In genomic region chr15:59372352-59373211, GRCh38 we compare ENCODE assay signal across 1 cellular context.
TF ChIP-seq lines count a peak whose summit lies in the region.

Gene MYO1E, minus strand, starts transcription at chr15:59372871. Its CDS starts 371 bp downstream, at chr15:59372500.

TF ChIP-seq in HepG2, 621 proteins besides CTCF, POLR2A, EP300 and RAD21 (continued from another document and continues in another):
- TF ChIP-seq CAMTA2 (CRISPR knock-in tag; IDR thresholded peaks at IDR 0.05; ENCODE audit: borderline replicate concordance) (no peak), ZNF292 (CRISPR knock-in tag; IDR thresholded peaks at IDR 0.05; ENCODE audit: borderline replicate concordance, low read depth) (peak; percentile 70; the same call in 1 of the 2 replicates), ZBTB49 (CRISPR knock-in tag; IDR thresholded peaks at IDR 0.05; ENCODE audit: borderline replicate concordance) (no peak), SUZ12 (IDR thresholded peaks at IDR 0.05; ENCODE audit: low read depth, low read length) (no peak), ZNF709 (CRISPR knock-in tag; IDR thresholded peaks at IDR 0.05) (peak; percentile 92), ZNF746 (CRISPR knock-in tag; IDR thresholded peaks at IDR 0.05) (no peak), AKNA (CRISPR knock-in tag; IDR thresholded peaks at IDR 0.05; ENCODE audit: borderline replicate concordance) (no peak), ZNF33B (CRISPR knock-in tag; IDR thresholded peaks at IDR 0.05) (no peak; the same call in 1 of the 2 replicates), MTA3 (CRISPR knock-in tag; IDR thresholded peaks at IDR 0.05) (no peak), ZNF18 (CRISPR knock-in tag; IDR thresholded peaks at IDR 0.05; ENCODE audit: insufficient replicate concordance) (peak; percentile 27), ZMAT3 (CRISPR knock-in tag; conservative IDR thresholded peaks at IDR 0.05) (peak; percentile 80), ZNF691 (CRISPR knock-in tag; IDR thresholded peaks at IDR 0.05; ENCODE audit: borderline replicate concordance, low read depth) (peak; percentile 63; the same call in 1 of the 2 replicates), ZNF784 (CRISPR knock-in tag; IDR thresholded peaks at IDR 0.05; ENCODE audit: borderline replicate concordance) (no peak; the same call in 1 of the 2 replicates), SKIL (CRISPR knock-in tag; IDR thresholded peaks at IDR 0.05; ENCODE audit: borderline replicate concordance) (peak; percentile 57; the same call in 1 of the 2 replicates), ZBTB39 (CRISPR knock-in tag; IDR thresholded peaks at IDR 0.05) (no peak), PHF21A (CRISPR knock-in tag; IDR thresholded peaks at IDR 0.05) (peak; percentile 95), ZNF136 (CRISPR knock-in tag; IDR thresholded peaks at IDR 0.05; ENCODE audit: low read depth) (0 out of 2 replicates have a peak, but pooled peaks have one; percentile 44), RBM39 (IDR thresholded peaks at IDR 0.05; ENCODE audit: low read depth, low read length, poor library complexity, severe bottlenecking) (peak; percentile 70), ZNF547 (CRISPR knock-in tag; IDR thresholded peaks at IDR 0.05) (no peak; the same call in 1 of the 2 replicates), ZNF724P (CRISPR knock-in tag; IDR thresholded peaks at IDR 0.05; ENCODE audit: borderline replicate concordance) (peak; percentile 86; the same call in 1 of the 2 replicates), ZFP90 (CRISPR knock-in tag; IDR thresholded peaks at IDR 0.05; ENCODE audit: borderline replicate concordance) (peak; percentile 72), CCAR2 (optimal IDR thresholded peaks at IDR 0.05; ENCODE audit: low read depth, low read length) (no peak), ZNF770 (CRISPR knock-in tag; IDR thresholded peaks at IDR 0.05) (no peak), ZSCAN9 (CRISPR knock-in tag; IDR thresholded peaks at IDR 0.05; ENCODE audit: borderline replicate concordance) (0 out of 2 replicates have a peak, but pooled peaks have one; percentile 20), MED13 (CRISPR knock-in tag; IDR thresholded peaks at IDR 0.05) (no peak), RARG (CRISPR knock-in tag; IDR thresholded peaks at IDR 0.05; ENCODE audit: low read depth) (no peak), ZSCAN31 (CRISPR knock-in tag; IDR thresholded peaks at IDR 0.05; ENCODE audit: low read depth) (peak; percentile 54; the same call in 1 of the 2 replicates), ZNF772 (CRISPR knock-in tag; IDR thresholded peaks at IDR 0.05) (no peak; the same call in none of the 2 replicates), PITX1 (CRISPR knock-in tag; IDR thresholded peaks at IDR 0.05) (peak; percentile 86; the same call in 1 of the 2 replicates), ZNF562 (CRISPR knock-in tag; IDR thresholded peaks at IDR 0.05; ENCODE audit: borderline replicate concordance) (no peak), SIN3B (IDR thresholded peaks at IDR 0.05; ENCODE audit: low read length) (no peak), SRSF9 (IDR thresholded peaks at IDR 0.05; ENCODE audit: borderline replicate concordance, insufficient read depth, low read depth, low read length, poor library complexity, severe bottlenecking) (no peak), ZNF713 (CRISPR knock-in tag; IDR thresholded peaks at IDR 0.05) (no peak), HOXA9 (CRISPR knock-in tag; IDR thresholded peaks at IDR 0.05; ENCODE audit: borderline replicate concordance) (no peak), ZNF101 (CRISPR knock-in tag; IDR thresholded peaks at IDR 0.05; ENCODE audit: borderline replicate concordance, low read depth) (no peak), NR2C2 (CRISPR knock-in tag; IDR thresholded peaks at IDR 0.05; ENCODE audit: borderline replicate concordance) (peak; percentile 52), ZNF878 (CRISPR knock-in tag; IDR thresholded peaks at IDR 0.05) (no peak), MEF2D (CRISPR knock-in tag; IDR thresholded peaks at IDR 0.05) (peak; percentile 79), ZNF775 (CRISPR knock-in tag; IDR thresholded peaks at IDR 0.05; ENCODE audit: borderline replicate concordance) (no peak), ZNF12 (CRISPR knock-in tag; IDR thresholded peaks at IDR 0.05) (no peak; the same call in 1 of the 2 replicates), SP1 (IDR thresholded peaks at IDR 0.05) (no peak), SP1 (CRISPR knock-in tag; IDR thresholded peaks at IDR 0.05) (no peak), IKZF5 (CRISPR knock-in tag; IDR thresholded peaks at IDR 0.05) (no peak), SP2 (CRISPR knock-in tag; IDR thresholded peaks at IDR 0.05) (0 out of 2 replicates have a peak, but pooled peaks have one; percentile 32), SMAD9 (CRISPR knock-in tag; IDR thresholded peaks at IDR 0.05) (peak; percentile 92; the same call in 1 of the 2 replicates)
